22 cellular contexts compared by ENCODE assay signal in the genomic region with DNA sequence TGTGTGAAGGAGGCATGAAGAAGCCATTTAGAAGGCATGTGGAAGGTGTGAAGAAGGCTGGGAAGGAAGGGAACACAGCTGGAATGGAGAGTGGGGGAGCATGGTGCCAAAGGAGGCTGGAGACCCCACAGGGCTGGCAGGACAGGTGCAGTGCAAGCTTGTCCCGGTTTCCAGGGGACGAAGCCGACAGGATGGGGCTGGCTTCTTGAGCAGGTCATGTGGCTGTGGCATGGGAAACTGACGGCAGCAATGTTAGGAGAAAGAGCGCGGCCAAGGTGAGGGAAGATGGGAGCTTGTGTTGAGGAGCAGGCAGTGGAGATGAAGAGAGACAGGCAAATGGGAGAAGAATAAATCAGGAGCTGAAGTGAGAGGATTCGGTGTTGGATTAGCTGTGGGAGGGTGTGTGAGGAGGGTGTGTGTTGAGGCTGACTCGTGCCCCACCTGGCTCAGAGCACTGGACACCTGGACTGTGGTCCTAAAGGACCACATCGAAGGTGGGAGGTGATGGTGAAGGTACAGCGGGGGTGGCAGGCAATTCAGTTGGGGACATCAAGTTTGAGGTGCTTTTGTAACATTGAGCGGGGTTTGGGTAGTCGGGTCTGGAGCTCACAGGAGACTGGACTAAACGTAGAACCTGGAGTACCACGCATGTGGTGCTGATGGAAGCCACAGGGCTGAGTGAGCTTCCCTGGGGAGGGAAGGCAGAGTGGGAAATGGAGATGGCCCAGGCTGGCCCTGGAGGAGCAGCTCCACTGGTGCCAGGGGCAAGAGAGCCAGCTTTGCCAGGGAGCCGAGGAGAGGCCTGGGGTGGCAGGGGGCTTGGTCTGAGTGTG.
"Had no signal": no experiment of that assay in that cellular context is flagged by ENCODE, and none has a peak within 500 bp of the region (broad histone marks: within the 10 kb centered on the region; RNA-seq: fewer than 3 reads in every experiment).

No MANE protein-coding gene starts in this region.

- H3K9me3 Mint-ChIP-seq: memory B cell; nephron progenitor cell; stimulated activated effector memory CD8-positive, alpha-beta T cell treated with anti-CD3 and anti-CD28 coated beads, Interleukin-12 subunit alpha, Interleukin-12 subunit beta, amount 100 ng/mL, for 72 hours had no signal

- H3K27ac ChIP-seq: esophagus squamous epithelium, hepatocyte, left ventricle myocardium inferior, lower lobe of right lung, neutrophil, suprapubic skin, thyroid gland, vagina had no signal

- H3K4me2 ChIP-seq: hepatocyte had no signal

- H3K36me3 Mint-ChIP-seq: memory B cell; stimulated activated effector memory CD8-positive, alpha-beta T cell treated with anti-CD3 and anti-CD28 coated beads, Interleukin-12 subunit alpha, Interleukin-12 subunit beta, amount 100 ng/mL, for 72 hours; type B pancreatic cell had no signal

- H3K36me3 ChIP-seq: esophagus squamous epithelium, left ventricle myocardium inferior, lower lobe of right lung, neutrophil, suprapubic skin, thyroid gland, vagina had no signal

- H3K4me3 Mint-ChIP-seq: memory B cell; nephron progenitor cell; stimulated activated effector memory CD8-positive, alpha-beta T cell treated with anti-CD3 and anti-CD28 coated beads, Interleukin-12 subunit alpha, Interleukin-12 subunit beta, amount 100 ng/mL, for 72 hours; type B pancreatic cell had no signal

- H3K4me1 Mint-ChIP-seq: memory B cell had no signal

- H3K4me3 ChIP-seq: esophagus squamous epithelium, hepatocyte, left ventricle myocardium inferior, lower lobe of right lung, suprapubic skin, thyroid gland, vagina had no signal

- H3K79me2 ChIP-seq: hepatocyte had no signal

- H2AFZ ChIP-seq: hepatocyte had no signal

- H3K4me1 ChIP-seq: left ventricle myocardium inferior, lower lobe of right lung, vagina had no signal

- FAIRE-seq: colon, kidney, small intestine had no signal

- ATAC-seq: left cardiac atrium; lower lobe of right lung; stimulated activated effector memory CD8-positive, alpha-beta T cell treated with anti-CD3 and anti-CD28 coated beads, Interleukin-12 subunit alpha, Interleukin-12 subunit beta, amount 100 ng/mL, for 72 hours; stimulated activated naive CD8-positive, alpha-beta T cell treated with anti-CD3 and anti-CD28 coated beads, Interleukin-15, Interleukin-2, amounts not matched to agents 100 U/mL and 50 U/mL, for 24 hours had no signal

- DNase-seq: dermis blood vessel endothelial cell; esophagus squamous epithelium; foreskin fibroblast; kidney; left cardiac atrium; left ventricle myocardium inferior; lower lobe of right lung; midbrain; nephron progenitor cell; small intestine; stimulated activated CD4-positive, alpha-beta T cell treated with anti-CD3 and anti-CD28 coated beads, Interleukin-4, amount 100 ng/mL, for 1 hour; stimulated activated CD8-positive, alpha-beta memory T cell treated with anti-CD3 and anti-CD28 coated beads, Interleukin-4, amount 100 ng/mL, for 48 hours; stimulated activated naive CD8-positive, alpha-beta T cell treated with anti-CD3 and anti-CD28 coated beads, Interleukin-15, Interleukin-2, amounts not matched to agents 100 U/mL and 50 U/mL, for 24 hours; thyroid gland had no signal

- H3K9me3 ChIP-seq: esophagus squamous epithelium, left ventricle myocardium inferior, lower lobe of right lung, neutrophil, suprapubic skin, thyroid gland, vagina had no signal

- H3K27ac Mint-ChIP-seq: memory B cell; nephron progenitor cell; stimulated activated effector memory CD8-positive, alpha-beta T cell treated with anti-CD3 and anti-CD28 coated beads, Interleukin-12 subunit alpha, Interleukin-12 subunit beta, amount 100 ng/mL, for 72 hours; type B pancreatic cell had no signal

- H3K27me3 ChIP-seq: suprapubic skin, thyroid gland, vagina had no signal
